1 cellular context compared by ENCODE assay signal in genomic region chr12:32679091-32679909, GRCh38.
TF ChIP-seq lines count a peak whose summit lies in the region.

TSS of gene DNM1L (plus strand) at chr12:32679301. CDS start at chr12:32679364, 63 bp downstream.

TF ChIP-seq in GM12878, 131 proteins besides CTCF, POLR2A, EP300 and RAD21 (continued from another document and continues in another):
- no peak for TF ChIP-seq CUX1 (IDR thresholded peaks at IDR 0.05; ENCODE audit: insufficient replicate concordance, low read depth, low read length)
- 0 out of 2 replicates have a peak, but pooled peaks have one; percentile 44 for TF ChIP-seq RFX5 (IDR thresholded peaks at IDR 0.05; ENCODE audit: low read depth, low read length)
- 0 out of 2 replicates have a peak, but pooled peaks have one; percentile 50 for TF ChIP-seq NBN (IDR thresholded peaks at IDR 0.05)
- TF ChIP-seq NFIC (IDR thresholded peaks at IDR 0.05; ENCODE audit: low read depth, low read length): no peak
- TF ChIP-seq, protein P1, sequence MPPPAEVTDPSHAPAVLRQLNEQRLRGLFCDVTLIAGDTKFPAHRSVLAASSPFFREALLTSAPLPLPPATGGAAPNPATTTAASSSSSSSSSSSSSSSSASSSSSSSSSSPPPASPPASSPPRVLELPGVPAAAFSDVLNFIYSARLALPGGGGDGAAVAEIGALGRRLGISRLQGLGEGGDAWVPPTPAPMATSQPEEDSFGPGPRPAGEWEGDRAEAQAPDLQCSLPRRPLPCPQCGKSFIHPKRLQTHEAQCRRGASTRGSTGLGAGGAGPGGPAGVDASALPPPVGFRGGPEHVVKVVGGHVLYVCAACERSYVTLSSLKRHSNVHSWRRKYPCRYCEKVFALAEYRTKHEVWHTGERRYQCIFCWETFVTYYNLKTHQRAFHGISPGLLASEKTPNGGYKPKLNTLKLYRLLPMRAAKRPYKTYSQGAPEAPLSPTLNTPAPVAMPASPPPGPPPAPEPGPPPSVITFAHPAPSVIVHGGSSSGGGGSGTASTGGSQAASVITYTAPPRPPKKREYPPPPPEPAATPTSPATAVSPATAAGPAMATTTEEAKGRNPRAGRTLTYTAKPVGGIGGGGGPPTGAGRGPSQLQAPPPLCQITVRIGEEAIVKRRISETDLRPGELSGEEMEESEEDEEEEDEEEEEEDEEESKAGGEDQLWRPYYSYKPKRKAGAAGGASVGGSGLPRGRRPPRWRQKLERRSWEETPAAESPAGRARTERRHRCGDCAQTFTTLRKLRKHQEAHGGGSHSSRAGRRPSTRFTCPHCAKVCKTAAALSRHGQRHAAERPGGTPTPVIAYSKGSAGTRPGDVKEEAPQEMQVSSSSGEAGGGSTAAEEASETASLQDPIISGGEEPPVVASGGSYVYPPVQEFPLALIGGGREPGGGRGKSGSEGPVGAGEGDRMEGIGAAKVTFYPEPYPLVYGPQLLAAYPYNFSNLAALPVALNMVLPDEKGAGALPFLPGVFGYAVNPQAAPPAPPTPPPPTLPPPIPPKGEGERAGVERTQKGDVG (CRISPR knock-in tag; IDR thresholded peaks at IDR 0.05): no peak
- TF ChIP-seq ATF2 (IDR thresholded peaks at IDR 0.05; ENCODE audit: low read length): no peak
- peak; percentile 21; the same call in 1 of the 2 replicates for TF ChIP-seq NR2C1 (IDR thresholded peaks at IDR 0.05)
- TF ChIP-seq ZNF207 (IDR thresholded peaks at IDR 0.05; ENCODE audit: borderline replicate concordance): 0 out of 2 replicates have a peak, but pooled peaks have one; percentile 70
- peak; percentile 63 for TF ChIP-seq ZNF217 (IDR thresholded peaks at IDR 0.05)
- TF ChIP-seq, protein P2, sequence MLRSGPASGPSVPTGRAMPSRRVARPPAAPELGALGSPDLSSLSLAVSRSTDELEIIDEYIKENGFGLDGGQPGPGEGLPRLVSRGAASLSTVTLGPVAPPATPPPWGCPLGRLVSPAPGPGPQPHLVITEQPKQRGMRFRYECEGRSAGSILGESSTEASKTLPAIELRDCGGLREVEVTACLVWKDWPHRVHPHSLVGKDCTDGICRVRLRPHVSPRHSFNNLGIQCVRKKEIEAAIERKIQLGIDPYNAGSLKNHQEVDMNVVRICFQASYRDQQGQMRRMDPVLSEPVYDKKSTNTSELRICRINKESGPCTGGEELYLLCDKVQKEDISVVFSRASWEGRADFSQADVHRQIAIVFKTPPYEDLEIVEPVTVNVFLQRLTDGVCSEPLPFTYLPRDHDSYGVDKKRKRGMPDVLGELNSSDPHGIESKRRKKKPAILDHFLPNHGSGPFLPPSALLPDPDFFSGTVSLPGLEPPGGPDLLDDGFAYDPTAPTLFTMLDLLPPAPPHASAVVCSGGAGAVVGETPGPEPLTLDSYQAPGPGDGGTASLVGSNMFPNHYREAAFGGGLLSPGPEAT (IDR thresholded peaks at IDR 0.05; ENCODE audit: low read depth): peak; percentile 76
- no peak for TF ChIP-seq KLF5 (IDR thresholded peaks at IDR 0.05; ENCODE audit: partially characterized antibody)
- TF ChIP-seq KDM1A (IDR thresholded peaks at IDR 0.05; ENCODE audit: borderline replicate concordance): no peak
- TF ChIP-seq IRF3 (IDR thresholded peaks at IDR 0.05): no peak
- TF ChIP-seq ZBTB40 (IDR thresholded peaks at IDR 0.05; ENCODE audit: borderline replicate concordance): no peak; the same call in 1 of the 2 replicates
- peak; percentile 32; the same call in 1 of the 2 replicates for TF ChIP-seq SIN3A (IDR thresholded peaks at IDR 0.05; ENCODE audit: low read depth, low read length)
- TF ChIP-seq ZBED1 (IDR thresholded peaks at IDR 0.05; ENCODE audit: borderline replicate concordance): no peak
- TF ChIP-seq SMARCA5 (IDR thresholded peaks at IDR 0.05): no peak
- no peak for TF ChIP-seq ATF3 (IDR thresholded peaks at IDR 0.05; ENCODE audit: borderline replicate concordance, extremely low read depth, low read depth, low read length)
- TF ChIP-seq NKRF (conservative IDR thresholded peaks at IDR 0.05): peak; percentile 92
- TF ChIP-seq, protein P3, sequence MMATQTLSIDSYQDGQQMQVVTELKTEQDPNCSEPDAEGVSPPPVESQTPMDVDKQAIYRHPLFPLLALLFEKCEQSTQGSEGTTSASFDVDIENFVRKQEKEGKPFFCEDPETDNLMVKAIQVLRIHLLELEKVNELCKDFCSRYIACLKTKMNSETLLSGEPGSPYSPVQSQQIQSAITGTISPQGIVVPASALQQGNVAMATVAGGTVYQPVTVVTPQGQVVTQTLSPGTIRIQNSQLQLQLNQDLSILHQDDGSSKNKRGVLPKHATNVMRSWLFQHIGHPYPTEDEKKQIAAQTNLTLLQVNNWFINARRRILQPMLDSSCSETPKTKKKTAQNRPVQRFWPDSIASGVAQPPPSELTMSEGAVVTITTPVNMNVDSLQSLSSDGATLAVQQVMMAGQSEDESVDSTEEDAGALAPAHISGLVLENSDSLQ (IDR thresholded peaks at IDR 0.05): no peak
- TF ChIP-seq ETV6 (conservative IDR thresholded peaks at IDR 0.05 in 1 of 2, IDR thresholded peaks at IDR 0.05 in 1 of 2; ENCODE audit: borderline replicate concordance in 1 of 2, low read depth in 1 of 2): no peak
- TF ChIP-seq ATF7 (IDR thresholded peaks at IDR 0.05; ENCODE audit: low read depth): 0 out of 2 replicates have a peak, but pooled peaks have one; percentile 6
- peak; percentile 12; the same call in 1 of the 2 replicates for TF ChIP-seq TCF3 (IDR thresholded peaks at IDR 0.05; ENCODE audit: borderline replicate concordance, insufficient read depth, low read depth, low read length)
- TF ChIP-seq, protein P4, sequence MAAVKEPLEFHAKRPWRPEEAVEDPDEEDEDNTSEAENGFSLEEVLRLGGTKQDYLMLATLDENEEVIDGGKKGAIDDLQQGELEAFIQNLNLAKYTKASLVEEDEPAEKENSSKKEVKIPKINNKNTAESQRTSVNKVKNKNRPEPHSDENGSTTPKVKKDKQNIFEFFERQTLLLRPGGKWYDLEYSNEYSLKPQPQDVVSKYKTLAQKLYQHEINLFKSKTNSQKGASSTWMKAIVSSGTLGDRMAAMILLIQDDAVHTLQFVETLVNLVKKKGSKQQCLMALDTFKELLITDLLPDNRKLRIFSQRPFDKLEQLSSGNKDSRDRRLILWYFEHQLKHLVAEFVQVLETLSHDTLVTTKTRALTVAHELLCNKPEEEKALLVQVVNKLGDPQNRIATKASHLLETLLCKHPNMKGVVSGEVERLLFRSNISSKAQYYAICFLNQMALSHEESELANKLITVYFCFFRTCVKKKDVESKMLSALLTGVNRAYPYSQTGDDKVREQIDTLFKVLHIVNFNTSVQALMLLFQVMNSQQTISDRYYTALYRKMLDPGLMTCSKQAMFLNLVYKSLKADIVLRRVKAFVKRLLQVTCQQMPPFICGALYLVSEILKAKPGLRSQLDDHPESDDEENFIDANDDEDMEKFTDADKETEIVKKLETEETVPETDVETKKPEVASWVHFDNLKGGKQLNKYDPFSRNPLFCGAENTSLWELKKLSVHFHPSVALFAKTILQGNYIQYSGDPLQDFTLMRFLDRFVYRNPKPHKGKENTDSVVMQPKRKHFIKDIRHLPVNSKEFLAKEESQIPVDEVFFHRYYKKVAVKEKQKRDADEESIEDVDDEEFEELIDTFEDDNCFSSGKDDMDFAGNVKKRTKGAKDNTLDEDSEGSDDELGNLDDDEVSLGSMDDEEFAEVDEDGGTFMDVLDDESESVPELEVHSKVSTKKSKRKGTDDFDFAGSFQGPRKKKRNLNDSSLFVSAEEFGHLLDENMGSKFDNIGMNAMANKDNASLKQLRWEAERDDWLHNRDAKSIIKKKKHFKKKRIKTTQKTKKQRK (IDR thresholded peaks at IDR 0.05; ENCODE audit: low read depth, low read length): no peak
- no peak for TF ChIP-seq SRF (IDR thresholded peaks at IDR 0.05; ENCODE audit: low read depth in 2 of 2, low read length in 2 of 2)
- TF ChIP-seq GABPA (IDR thresholded peaks at IDR 0.05; ENCODE audit: low read depth): no peak
